In genomic region chr12:115137812-115138521, GRCh38 we compare ENCODE assay signal across 18 cellular contexts.
A peak's percentile ranks its signal among the peaks of the same experiment; 100 is the strongest.
DNase-seq lines count a peak whose midpoint lies in the region; ATAC-seq, FAIRE-seq and TF ChIP-seq lines count a peak whose summit lies in the region.
"Had no signal": no experiment of that assay in that cellular context is flagged by ENCODE, and none has a peak within 500 bp of the region (broad histone marks: within the 10 kb centered on the region; RNA-seq: fewer than 3 reads in every experiment).

No MANE protein-coding gene starts in this region.

- H3K18ac ChIP-seq in H1 (ENCODE audit: extremely low read depth, low read length) (no peak overlapping the region), trophoblast cell (ENCODE audit: low read length) (no peak overlapping the region)

- H2BK15ac ChIP-seq in H1 (ENCODE audit: low read length): no peak overlapping the region

- H3K27me3 ChIP-seq in H1 (replicated peaks in 1 of 4; ENCODE audit: control insufficient read depth in 3 of 4, extremely low read depth in 1 of 4, insufficient read depth in 3 of 4, low read length in 3 of 4) (no peaks in the 10 kb centered on the region), trophoblast cell (ENCODE audit: insufficient read depth, low read length) (no peaks in the 10 kb centered on the region), pancreas (no peaks in the 10 kb centered on the region)

- ATAC-seq in pancreas (no peak), HG03095 (IDR thresholded peaks at IDR 0.05; ENCODE audit: unreplicated experiment) (no peak)
- ATAC-seq: CD8-positive, alpha-beta T cell had no signal

- H3K4me2 ChIP-seq in H1 (ENCODE audit: insufficient read depth in 1 of 2, low read depth in 2 of 2, low read length in 2 of 2) (no peak overlapping the region), trophoblast cell (ENCODE audit: low read length) (no peak overlapping the region)

- H4K12ac ChIP-seq in trophoblast cell (ENCODE audit: low read depth, low read length): no peak overlapping the region

- no peaks in the 10 kb centered on the region for H4K20me1 ChIP-seq in H1 (replicated peaks in 1 of 2; ENCODE audit: control insufficient read depth in 1 of 2, insufficient read depth in 2 of 2, low read length in 2 of 2)

- H3K9me3 ChIP-seq in H1 (ENCODE audit: insufficient read depth in 2 of 2, low read depth in 1 of 2, low read length in 1 of 2) (no peaks in the 10 kb centered on the region), trophoblast cell (ENCODE audit: insufficient read depth, low read depth, low read length) (peaks cover 2% of the 10 kb centered on the region), pancreas (peaks cover 0 to 3% (median 0%) of the 10 kb centered on the region in 4 donors)

- H2AFZ ChIP-seq in H1 (ENCODE audit: low read length) (no peak overlapping the region), trophoblast cell (ENCODE audit: insufficient read depth, low read length, poor library complexity) (no peak overlapping the region)

- no peak overlapping the region for H3K9ac ChIP-seq in H1 (replicated peaks in 1 of 4; ENCODE audit: extremely low read depth in 1 of 4, low read depth in 3 of 4, low read length in 3 of 4)
- H3K9ac ChIP-seq in trophoblast cell (ENCODE audit: low read length): no peak overlapping the region

- H3K27ac ChIP-seq in H1 (ENCODE audit: low read depth, low read length): no peak overlapping the region
- H3K27ac ChIP-seq in trophoblast cell (ENCODE audit: low read depth, low read length): no peak overlapping the region
- H3K27ac ChIP-seq in pancreas: no peak overlapping the region

- no peak overlapping the region for H4K91ac ChIP-seq in H1 (replicated peaks; ENCODE audit: insufficient read length, low read length)
- peak overlapping the region; percentile 26 for H4K91ac ChIP-seq in trophoblast cell (ENCODE audit: low read depth, low read length)

- H2BK5ac ChIP-seq in H1 (ENCODE audit: low read depth, low read length) (no peak overlapping the region), trophoblast cell (ENCODE audit: low read depth, low read length, poor library complexity) (no peak overlapping the region)

- no peak for TF ChIP-seq CTCF in H1 (IDR thresholded peaks at IDR 0.05; ENCODE audit: control extremely low read depth in 1 of 3, insufficient read depth in 1 of 3, low read depth in 1 of 3, low read length in 3 of 3)
- TF ChIP-seq CTCF in pancreas (IDR thresholded peaks at IDR 0.05): no peak

- intact Hi-C loops in head of caudate nucleus (cut with DNase I) (no loop called here), pancreas (cut with DNase I) (no loop called here)

- no peak overlapping the region for H2BK20ac ChIP-seq in H1 (ENCODE audit: low read length)

- FAIRE-seq in H1 (lab: Jason Lieb, UNC) (no peak), pancreas (lab: Jason Lieb, UNC) (no peak)
- FAIRE-seq: D721Med, GM12892, GM19239 had no signal

- TF ChIP-seq RAD21 in H1 (IDR thresholded peaks at IDR 0.05 in 1 of 2, conservative IDR thresholded peaks at IDR 0.05 in 1 of 2; ENCODE audit: low read depth in 2 of 2, low read length in 2 of 2): no peak

- H3K4me3 ChIP-seq in H1 (ENCODE audit: extremely low read depth in 1 of 4, insufficient read depth in 2 of 4, low read depth in 3 of 4, low read length in 4 of 4): no peak overlapping the region
- H3K4me3 ChIP-seq in trophoblast cell (ENCODE audit: low read depth, low read length): no peak overlapping the region
- no peak overlapping the region for H3K4me3 ChIP-seq in pancreas

- no peak for TF ChIP-seq EP300 in H1 (IDR thresholded peaks at IDR 0.05; ENCODE audit: borderline replicate concordance in 1 of 2, low read depth in 2 of 2, low read length in 2 of 2)

- no peak overlapping the region for H2BK120ac ChIP-seq in H1 (replicated peaks; ENCODE audit: low read depth, low read length)
- no peak overlapping the region for H2BK120ac ChIP-seq in trophoblast cell (ENCODE audit: insufficient read depth, low read length, poor library complexity)

- H3K14ac ChIP-seq in H1 (ENCODE audit: insufficient read length): no peak overlapping the region
- H3K14ac ChIP-seq in trophoblast cell (ENCODE audit: low read length): no peak overlapping the region

- TF ChIP-seq POLR2A in H1 (IDR thresholded peaks at IDR 0.05; ENCODE audit: control extremely low read depth in 1 of 2, low read depth in 2 of 2, low read length in 2 of 2): no peak

- H2BK12ac ChIP-seq in H1 (ENCODE audit: low read depth, low read length) (no peak overlapping the region), trophoblast cell (ENCODE audit: low read length) (peak overlapping the region; percentile 37)

- H4K8ac ChIP-seq in H1 (ENCODE audit: extremely low read depth, insufficient read depth, low read length) (no peak overlapping the region), trophoblast cell (ENCODE audit: low read depth, low read length) (no peak overlapping the region)

- CTCF ChIA-PET in H1 (lab: Charles Lee; ENCODE audit: partially characterized antibody): no interaction called here

- H3K4ac ChIP-seq in H1 (replicated peaks; ENCODE audit: insufficient read length, low read depth, low read length) (no peak overlapping the region), trophoblast cell (ENCODE audit: low read depth, low read length) (no peak overlapping the region)

- POLR2A ChIA-PET in H1 (lab: Charles Lee; ENCODE audit: partially characterized antibody): no interaction called here

- 88% methylated on average over 12 of the region's 12 CpGs; no CpG with 5 or more reads in 1 of the 2 experiments for WGBS in H1 (ENCODE audit: extremely low coverage in 1 of 2, insufficient coverage in 1 of 2, insufficient read length in 1 of 2, insufficient replicate concordance in 2 of 2, low coverage in 1 of 2, low lambda C conversion rate in 2 of 2, missing lambda C conversion rate in 1 of 2), 2 experiments
- no CpG with 5 or more reads among the region's 12 CpGs for WGBS in trophoblast cell (ENCODE audit: extremely low coverage, insufficient coverage, insufficient read length)
- WGBS in pancreas, 2 donors: 80 to 84% methylated on average over 12 of the region's 12 CpGs

- H3K79me1 ChIP-seq in H1 (ENCODE audit: low read depth, low read length) (no peaks in the 10 kb centered on the region), trophoblast cell (ENCODE audit: low read length) (peaks cover 15% of the 10 kb centered on the region)

- H3K23ac ChIP-seq in H1 (ENCODE audit: insufficient read length) (no peak overlapping the region), trophoblast cell (ENCODE audit: low read length) (no peak overlapping the region)

- peak; percentile 7 for DNase-seq in AG08396 (ENCODE audit: low spot score)
- peak; percentile 88 for DNase-seq in RPMI7951 (ENCODE audit: low read depth)
- no peak for DNase-seq in H1 (ENCODE audit: low read depth in 1 of 2, low spot score in 2 of 2)
- peak; percentile 83 to 90 for DNase-seq in trophoblast cell
- DNase-seq in head of caudate nucleus: no peak
- DNase-seq in pancreas: no peak
- DNase-seq: 8988T; ACHN; CD8-positive, alpha-beta T cell; COR-L47; DMS153; DND-41; GDM1; HCEC 1CT had no signal

- H3K36me3 ChIP-seq in H1 (ENCODE audit: control insufficient read depth in 2 of 4, insufficient read depth in 4 of 4, low read length in 3 of 4) (no peaks in the 10 kb centered on the region), trophoblast cell (ENCODE audit: control insufficient read depth in 1 of 2, insufficient read depth in 2 of 2, low read length in 2 of 2) (no peaks in the 10 kb centered on the region), pancreas (no peaks in the 10 kb centered on the region)

- H3K79me2 ChIP-seq in H1 (ENCODE audit: control insufficient read depth in 1 of 2, insufficient read depth in 2 of 2, low read length in 2 of 2) (no peaks in the 10 kb centered on the region), trophoblast cell (ENCODE audit: control insufficient read depth, insufficient read depth, low read length, poor library complexity) (no peaks in the 10 kb centered on the region)

- H3K56ac ChIP-seq in H1 (replicated peaks; ENCODE audit: insufficient read length, low read depth, low read length): no peak overlapping the region

- H3K4me1 ChIP-seq in H1 (replicated peaks in 1 of 4; ENCODE audit: control insufficient read depth in 3 of 4, insufficient read depth in 4 of 4, low read length in 3 of 4) (no peaks in the 10 kb centered on the region), trophoblast cell (ENCODE audit: control insufficient read depth in 1 of 2, insufficient read depth in 2 of 2, low read length in 2 of 2) (peaks cover 8 to 9% of the 10 kb centered on the region in 2 experiments), pancreas (no peaks in the 10 kb centered on the region)

- H2AK5ac ChIP-seq in H1 (ENCODE audit: low read depth, low read length) (no peak overlapping the region), trophoblast cell (ENCODE audit: low read length) (no peak overlapping the region)

- H4K5ac ChIP-seq in H1 (ENCODE audit: insufficient read length, low read depth, low read length): no peak overlapping the region

- no peaks in the 10 kb centered on the region for H3K23me2 ChIP-seq in H1 (ENCODE audit: low read depth, low read length)

TF ChIP-seq in H1, 55 proteins besides CTCF, POLR2A, EP300 and RAD21:
- TF ChIP-seq TAF7 (optimal IDR thresholded peaks at IDR 0.05; ENCODE audit: borderline replicate concordance, low read depth, low read length) (no peak), USF2 (IDR thresholded peaks at IDR 0.05; ENCODE audit: low read length) (peak; percentile 38; the same call in 1 of the 2 replicates)

Comparison
In these comparisons a context has a peak if more than half of its experiments do, and no peak if none do; other contexts are left out.
1. DNase-seq: peak in AG08396 (single experiment), RPMI7951 (single experiment) and trophoblast cell (2 of 2); none in H1 (0 of 2), head of caudate nucleus (0 of 42) and pancreas (0 of 6).